9 cellular contexts compared by ENCODE assay signal in genomic region chr1:230169454-230170152, GRCh38.
A peak's percentile ranks its signal among the peaks of the same experiment; 100 is the strongest.
DNase-seq lines count a peak whose midpoint lies in the region; ATAC-seq and TF ChIP-seq lines count a peak whose summit lies in the region.
"Had no signal": no experiment of that assay in that cellular context is flagged by ENCODE, and none has a peak within 500 bp of the region (broad histone marks: within the 10 kb centered on the region; RNA-seq: fewer than 3 reads in every experiment).

No MANE protein-coding gene starts in this region.

- intact Hi-C loops in esophagus muscularis mucosa (cut with DNase I), result no loop called here

- H3K36me3 ChIP-seq in esophagus muscularis mucosa (no peaks in the 10 kb centered on the region), skeletal muscle tissue (ENCODE audit: control insufficient read depth in 3 of 3, insufficient read depth in 3 of 3, low read length in 3 of 3) (no peaks in the 10 kb centered on the region)

- H3K27ac ChIP-seq in esophagus muscularis mucosa (replicated peaks in 1 of 4), result peak overlapping the region; percentile 18 to 58 (median 38)
- H3K27ac ChIP-seq in skeletal muscle tissue (ENCODE audit: low read depth, low read length), result peak overlapping the region; percentile 70

- peak; percentile 36 for ATAC-seq in GM18909 (IDR thresholded peaks at IDR 0.05; ENCODE audit: poor library complexity, unreplicated experiment)
- peak; percentile 60 for ATAC-seq in HG03460 (IDR thresholded peaks at IDR 0.05; ENCODE audit: unreplicated experiment)

- no peak for TF ChIP-seq EP300 in esophagus muscularis mucosa (IDR thresholded peaks at IDR 0.05)

- no peaks in the 10 kb centered on the region for H3K27me3 ChIP-seq in esophagus muscularis mucosa
- H3K27me3 ChIP-seq in skeletal muscle tissue (ENCODE audit: control insufficient read depth in 3 of 3, insufficient read depth in 3 of 3, low read length in 3 of 3), result no peaks in the 10 kb centered on the region

- no peak for TF ChIP-seq CTCF in esophagus muscularis mucosa (IDR thresholded peaks at IDR 0.05)

- H3K4me1 ChIP-seq in esophagus muscularis mucosa (peaks cover 9 to 72% (median 57%) of the 10 kb centered on the region in 4 donors), skeletal muscle tissue (ENCODE audit: control insufficient read depth in 3 of 3, insufficient read depth in 3 of 3, low read length in 3 of 3) (peaks cover 23 to 59% (median 37%) of the 10 kb centered on the region in 3 donors)

- TF ChIP-seq POLR2A in esophagus muscularis mucosa (IDR thresholded peaks at IDR 0.05; ENCODE audit: low read depth), result no peak

- H3K4me3 ChIP-seq in esophagus muscularis mucosa (peak overlapping the region in 3 of 4 donors; percentile 11 to 32 (median 20)), skeletal muscle tissue (ENCODE audit: low read length in 3 of 3) (peak overlapping the region; percentile 38 to 54 (median 51))

- 71% methylated on average over 8 of the region's 8 CpGs for WGBS in esophagus muscularis mucosa

- DNase-seq in esophagus muscularis mucosa (ENCODE audit: extremely low spot score), result no peak
- no peak for DNase-seq in NCI-H1930 (lab: John Stamatoyannopoulos, UW)
- DNase-seq in NCI-H1436 treated with DMSO at 0.1 percent for 48 hours (lab: John Stamatoyannopoulos, UW), result no peak
- no peak for DNase-seq in NCI-H146 (lab: John Stamatoyannopoulos, UW)
- no peak for DNase-seq in NCI-H1092 (lab: John Stamatoyannopoulos, UW)
- DNase-seq: activated naive CD4-positive, alpha-beta T cell had no signal

- no peaks in the 10 kb centered on the region for H3K9me3 ChIP-seq in esophagus muscularis mucosa
- H3K9me3 ChIP-seq in skeletal muscle tissue (ENCODE audit: control insufficient read depth in 3 of 3, low read length in 3 of 3), result no peaks in the 10 kb centered on the region

- peak overlapping the region; percentile 45 to 50 (median 47) for H3K9ac ChIP-seq in skeletal muscle tissue (ENCODE audit: low read depth in 1 of 3, low read length in 3 of 3)
